Comparison of ENCODE assay signal across 8 cellular contexts in the genomic region with DNA sequence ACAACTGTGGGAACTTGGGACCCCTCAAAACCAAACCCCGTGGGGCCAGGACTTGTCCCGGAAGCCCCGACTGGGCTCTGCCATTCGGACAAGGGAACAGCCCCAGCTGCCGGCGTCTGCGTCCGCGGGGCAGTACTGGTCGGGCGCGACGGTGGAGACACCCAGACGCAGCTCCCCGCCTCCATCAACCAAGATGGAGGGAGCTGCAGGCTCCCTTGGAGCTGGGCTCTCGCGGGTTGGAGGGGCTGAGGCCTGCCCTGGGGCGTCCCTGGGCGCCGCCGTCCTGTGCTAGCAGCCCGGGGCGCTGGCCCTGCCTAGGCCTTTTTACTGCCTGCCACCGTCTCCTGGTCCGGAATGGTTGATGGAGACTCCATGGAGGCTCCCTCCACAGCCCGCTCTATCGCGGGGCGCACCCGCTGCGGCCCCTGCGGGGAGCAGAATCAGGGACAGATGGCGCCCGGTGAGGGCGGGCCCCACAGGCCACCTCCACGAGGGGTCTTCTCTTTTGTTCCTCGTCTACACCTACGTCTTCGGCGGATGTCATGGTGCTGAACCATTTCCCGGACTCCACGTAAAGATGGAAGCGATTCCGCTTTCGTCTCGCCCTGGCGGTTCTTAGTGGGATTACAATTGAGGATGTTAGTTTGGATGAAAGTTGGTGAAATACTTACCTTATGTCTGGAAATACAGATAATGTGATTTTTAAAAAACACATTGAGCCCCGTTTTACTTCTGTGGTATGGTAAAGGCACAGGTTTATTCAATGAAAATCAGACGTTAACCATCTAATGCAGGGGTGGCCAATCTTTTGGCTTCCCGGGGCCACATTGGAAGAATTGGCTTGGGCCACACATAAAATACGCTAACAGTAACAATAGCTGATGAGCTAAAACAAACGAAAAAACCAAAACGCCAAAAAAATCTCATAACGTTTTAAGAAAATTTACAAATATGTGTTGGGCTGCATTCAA. TPM values are rescaled to one million over a fixed set of nuclear protein-coding genes. Genes with fewer than 3 reads are reported as not detected.
DNase-seq lines count a peak whose midpoint lies in the region; TF ChIP-seq lines count a peak whose summit lies in the region.

No MANE protein-coding gene starts in this region.

- H3K27me3 ChIP-seq in ascending aorta (no peaks in the 10 kb centered on the region), hepatocyte (no peaks in the 10 kb centered on the region)

- POLR2A ChIA-PET in GM10248 (lab: Yijun Ruan, JAX) = interaction anchor here (0.5 to 1.3 kb wide), 2 partner anchors 12 to 1354 kb away, joined by 3 to 7 read pairs; no protein-coding TSS in a partner anchor

- peak overlapping the region; percentile 84 for H3K4me2 ChIP-seq in hepatocyte

- DNase-seq in GM10248 (ENCODE audit: extremely low spot score) (peak; percentile 55), HCEC 1CT (peak; percentile 39), NAMALWA (ENCODE audit: low spot score) (peak; percentile 79), T-helper 1 cell (peak; percentile 42 to 80 (median 69)), ascending aorta (ENCODE audit: low spot score in 2 of 2) (peak in 1 of 2 donors; percentile 86), hepatocyte (ENCODE audit: low spot score) (peak; percentile 65), retina (peak; percentile 96), cortex of kidney (lab: John Stamatoyannopoulos, UW) (no peak)

- H3K36me3 ChIP-seq in ascending aorta = no peaks in the 10 kb centered on the region
- no peaks in the 10 kb centered on the region for H3K36me3 ChIP-seq in hepatocyte (replicated peaks; ENCODE audit: insufficient read depth, low read depth)

- no peaks in the 10 kb centered on the region for H3K9me3 ChIP-seq in ascending aorta
- H3K9me3 ChIP-seq in hepatocyte (ENCODE audit: low read depth) = no peaks in the 10 kb centered on the region

- H3K4me1 ChIP-seq in ascending aorta = peaks cover 4 to 23% of the 10 kb centered on the region in 2 donors
- H3K4me1 ChIP-seq in hepatocyte (ENCODE audit: insufficient read depth) = peaks cover 15% of the 10 kb centered on the region

- peak; percentile 48 for TF ChIP-seq CTCF in GM10248 (IDR thresholded peaks at IDR 0.05; ENCODE audit: control extremely low read depth, extremely low read depth, low read depth, missing control alignments)
- peak; percentile 67 to 75 (median 75) for TF ChIP-seq CTCF in ascending aorta (IDR thresholded peaks at IDR 0.05)
- peak; percentile 35 for TF ChIP-seq CTCF in hepatocyte (IDR thresholded peaks at IDR 0.05; ENCODE audit: poor library complexity)

- intact Hi-C loops in ascending aorta (cut with DNase I) = loop anchor here (5.0 to 10.0 kb wide), 3 partner anchors 253 to 840 kb away; a partner anchor contains a TSS

- H3K79me2 ChIP-seq in hepatocyte = peaks cover 35% of the 10 kb centered on the region

- WGBS in hepatocyte (ENCODE audit: low lambda C conversion rate, missing lambda C conversion rate) = 52% methylated on average over 54 of the region's 54 CpGs

- peak overlapping the region; percentile 84 for H2AFZ ChIP-seq in hepatocyte

- H3K27ac ChIP-seq in ascending aorta (peak overlapping the region; percentile 97 to 99), hepatocyte (peak overlapping the region; percentile 100)

- CTCF ChIA-PET in GM10248 (lab: Yijun Ruan, JAX) = interaction anchor here (0.6 to 4.0 kb wide), 14 partner anchors 12 to 318 kb away, joined by 3 to 39 read pairs (median 4); no protein-coding TSS in a partner anchor

- H3K9me2 ChIP-seq in hepatocyte (replicated peaks; ENCODE audit: insufficient read depth) = no peaks in the 10 kb centered on the region

- H4K20me1 ChIP-seq in hepatocyte (ENCODE audit: insufficient read depth, poor library complexity, severe bottlenecking) = peaks cover 6% of the 10 kb centered on the region

- H3K4me3 ChIP-seq in ascending aorta (peak overlapping the region; percentile 78 to 79), hepatocyte (peak overlapping the region; percentile 47)

RNA-seq across cellular contexts. Expression of a gene that starts 1.2 kb away (rescaled TPM):
- total RNA-seq in ascending aorta (14.2 TPM), hepatocyte (16.3 and 17.1 TPM in 2 replicates)
- 14.7 and 14.8 TPM in 2 replicates for polyA plus RNA-seq in hepatocyte
